9 cellular contexts compared by ENCODE assay signal in the genomic region with DNA sequence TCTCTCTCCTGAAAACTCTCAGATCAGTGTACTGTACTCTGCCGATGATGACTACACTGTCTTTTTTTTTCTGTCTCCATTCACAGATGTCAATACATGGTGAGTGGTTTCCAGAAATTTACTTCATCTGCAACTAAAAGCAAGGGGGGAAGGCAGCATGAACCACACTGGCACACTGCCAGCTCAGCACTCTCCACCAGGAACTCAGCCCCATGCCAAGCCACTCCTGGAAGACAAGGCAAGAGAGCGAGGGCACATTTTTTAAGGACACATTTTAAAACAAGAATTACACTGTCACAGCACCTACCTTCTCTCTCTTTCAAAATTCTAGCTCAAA.
DNase-seq lines count a peak whose midpoint lies in the region; ATAC-seq lines count a peak whose summit lies in the region.
"Had no signal": no experiment of that assay in that cellular context is flagged by ENCODE, and none has a peak within 500 bp of the region (broad histone marks: within the 10 kb centered on the region; RNA-seq: fewer than 3 reads in every experiment).

No MANE protein-coding gene starts in this region.

- DNase-seq in Right ventricle myocardium inferior (ENCODE audit: missing footprints): peak; percentile 71
- DNase-seq in cardiac septum (ENCODE audit: low spot score): no peak
- peak; percentile 24 to 52 for DNase-seq in SJCRH30
- peak; percentile 70 for DNase-seq in left ventricle myocardium superior
- peak; percentile 68 to 77 for DNase-seq in aorta
- no peak for DNase-seq in D341Med (ENCODE audit: low spot score)
- no peak for DNase-seq in posterior vena cava (ENCODE audit: low spot score)
- DNase-seq: AML-193 had no signal

- no peak overlapping the region for H3K4me3 ChIP-seq in SJCRH30
- no peak overlapping the region for H3K4me3 ChIP-seq in aorta (ENCODE audit: low read length in 2 of 2)

- WGBS in aorta, 2 donors: 7% methylated on average over 2 of the region's 2 CpGs

- H3K27ac ChIP-seq in SJCRH30: no peak overlapping the region
- no peak overlapping the region for H3K27ac ChIP-seq in aorta (ENCODE audit: low read depth in 1 of 2, low read length in 2 of 2)

- ATAC-seq in Right ventricle myocardium inferior: no peak
- peak; percentile 70 for ATAC-seq in left ventricle myocardium superior
- ATAC-seq in aorta (ENCODE audit: low FRiP score): no peak
- ATAC-seq in GM18498 (IDR thresholded peaks at IDR 0.05; ENCODE audit: unreplicated experiment): no peak

- H3K27me3 ChIP-seq in SJCRH30 (no peaks in the 10 kb centered on the region), aorta (ENCODE audit: control insufficient read depth in 1 of 2, insufficient read depth in 2 of 2, low read length in 1 of 2) (no peaks in the 10 kb centered on the region)

- H3K36me3 ChIP-seq in SJCRH30 (no peaks in the 10 kb centered on the region), aorta (ENCODE audit: control insufficient read depth in 1 of 2, insufficient read depth in 2 of 2, low read length in 1 of 2) (no peaks in the 10 kb centered on the region)

- H3K9me3 ChIP-seq in SJCRH30 (replicated peaks) (no peaks in the 10 kb centered on the region), aorta (ENCODE audit: control insufficient read depth, low read length) (no peaks in the 10 kb centered on the region)

- intact Hi-C loops in Right ventricle myocardium inferior (cut with DNase I) (no loop called here), cardiac septum (cut with DNase I) (no loop called here), left ventricle myocardium superior (cut with micrococcal nuclease) (no loop called here), aorta (cut with DNase I) (no loop called here), posterior vena cava (cut with DNase I) (no loop called here)

- H3K4me1 ChIP-seq in SJCRH30 (peaks cover 10% of the 10 kb centered on the region; the same call in 1 of the 2 replicates), aorta (ENCODE audit: control insufficient read depth in 1 of 2, insufficient read depth in 2 of 2, low read length in 2 of 2) (peaks cover 0 to 4% of the 10 kb centered on the region in 2 donors)

Comparison
In these comparisons a context has a peak if more than half of its experiments do, and no peak if none do; other contexts are left out.
1. DNase-seq: peak in Right ventricle myocardium inferior (single experiment), SJCRH30 (2 of 2), left ventricle myocardium superior (single experiment) and aorta (2 of 2); none in cardiac septum (single experiment), D341Med (single experiment) and posterior vena cava (single experiment).